Comparison of ENCODE assay signal across 1 cellular context in genomic region chr2:231041061-231041689, GRCh38.
TF ChIP-seq lines count a peak whose summit lies in the region.

No MANE protein-coding gene starts in this region.

TF ChIP-seq in HepG2, 621 proteins besides CTCF, POLR2A, EP300 and RAD21 (continued from another document and continues in another):
- TF ChIP-seq ZBED4 (CRISPR knock-in tag; IDR thresholded peaks at IDR 0.05; ENCODE audit: borderline replicate concordance) (no peak), ZNF121 (CRISPR knock-in tag; IDR thresholded peaks at IDR 0.05) (no peak), ZBTB2 (CRISPR knock-in tag; IDR thresholded peaks at IDR 0.05; ENCODE audit: low read depth) (no peak), ZNF687 (CRISPR knock-in tag; IDR thresholded peaks at IDR 0.05) (peak; percentile 66), IRF2 (CRISPR knock-in tag; IDR thresholded peaks at IDR 0.05) (no peak), ZFP82 (CRISPR knock-in tag; IDR thresholded peaks at IDR 0.05; ENCODE audit: borderline replicate concordance) (no peak), ZNF441 (CRISPR knock-in tag; IDR thresholded peaks at IDR 0.05; ENCODE audit: borderline replicate concordance) (no peak), NR3C1 (CRISPR knock-in tag; IDR thresholded peaks at IDR 0.05) (no peak), NFE2L2 (IDR thresholded peaks at IDR 0.05; ENCODE audit: low read length) (no peak), SIX4 (CRISPR knock-in tag; IDR thresholded peaks at IDR 0.05) (no peak), ZNF564 (CRISPR knock-in tag; IDR thresholded peaks at IDR 0.05) (no peak), SMAD1 (CRISPR knock-in tag; IDR thresholded peaks at IDR 0.05; ENCODE audit: borderline replicate concordance, low read depth) (no peak), ISL2 (CRISPR knock-in tag; IDR thresholded peaks at IDR 0.05) (no peak), YEATS4 (CRISPR knock-in tag; IDR thresholded peaks at IDR 0.05; ENCODE audit: borderline replicate concordance) (no peak), ZNF549 (CRISPR knock-in tag; IDR thresholded peaks at IDR 0.05) (no peak), ZBTB7B (CRISPR knock-in tag; IDR thresholded peaks at IDR 0.05) (no peak), ZNF138 (CRISPR knock-in tag; IDR thresholded peaks at IDR 0.05; ENCODE audit: low read depth) (no peak), ZBTB4 (CRISPR knock-in tag; IDR thresholded peaks at IDR 0.05; ENCODE audit: borderline replicate concordance) (no peak), SMYD3 (CRISPR knock-in tag; IDR thresholded peaks at IDR 0.05) (no peak), ZNF407 (CRISPR knock-in tag; IDR thresholded peaks at IDR 0.05; ENCODE audit: not compliant biosample characterization) (no peak), JUNB (CRISPR knock-in tag; IDR thresholded peaks at IDR 0.05; ENCODE audit: borderline replicate concordance) (no peak), THAP9 (CRISPR knock-in tag; IDR thresholded peaks at IDR 0.05; ENCODE audit: borderline replicate concordance) (no peak), GRHL1 (CRISPR knock-in tag; conservative IDR thresholded peaks at IDR 0.05) (no peak), KDM4B (CRISPR knock-in tag; IDR thresholded peaks at IDR 0.05) (no peak), HNRNPUL1 (IDR thresholded peaks at IDR 0.05; ENCODE audit: low read depth, low read length) (no peak)
